ENCODE assay signal across 1 cellular context in the genomic region with DNA sequence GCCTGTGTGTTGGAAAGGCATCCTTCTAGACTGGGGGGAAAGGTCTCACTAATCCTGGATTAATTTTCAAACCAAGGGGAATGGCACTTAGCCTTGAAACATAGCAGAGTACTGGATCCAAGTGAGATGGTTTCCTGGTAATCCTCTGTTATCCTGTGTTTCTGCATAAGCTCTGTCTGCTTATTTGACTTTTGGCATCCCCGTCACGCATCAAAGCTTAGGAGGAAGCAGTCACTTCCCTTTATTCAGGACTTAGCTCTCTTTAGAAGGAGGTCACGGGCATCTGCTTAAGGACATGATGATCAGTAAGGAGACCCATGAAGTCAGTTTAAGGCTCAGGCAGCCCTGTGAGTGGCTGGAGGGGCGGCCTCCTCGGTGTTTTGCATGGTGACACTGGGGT.
TF ChIP-seq lines count a peak whose summit lies in the region.

No MANE protein-coding gene starts in this region.

TF ChIP-seq in endothelial cell of umbilical vein, 7 proteins besides CTCF, POLR2A, EP300 and RAD21:
- no peak for TF ChIP-seq JUN (IDR thresholded peaks at IDR 0.05; ENCODE audit: borderline replicate concordance, insufficient read depth, insufficient read length, low read depth)
- TF ChIP-seq GATA2 (IDR thresholded peaks at IDR 0.05; ENCODE audit: insufficient read depth, insufficient read length, low read depth, low read length) = no peak
- TF ChIP-seq MYC (IDR thresholded peaks at IDR 0.05; ENCODE audit: low read depth, low read length) = no peak
